ENCODE assay signal across 2 cellular contexts in the genomic region with DNA sequence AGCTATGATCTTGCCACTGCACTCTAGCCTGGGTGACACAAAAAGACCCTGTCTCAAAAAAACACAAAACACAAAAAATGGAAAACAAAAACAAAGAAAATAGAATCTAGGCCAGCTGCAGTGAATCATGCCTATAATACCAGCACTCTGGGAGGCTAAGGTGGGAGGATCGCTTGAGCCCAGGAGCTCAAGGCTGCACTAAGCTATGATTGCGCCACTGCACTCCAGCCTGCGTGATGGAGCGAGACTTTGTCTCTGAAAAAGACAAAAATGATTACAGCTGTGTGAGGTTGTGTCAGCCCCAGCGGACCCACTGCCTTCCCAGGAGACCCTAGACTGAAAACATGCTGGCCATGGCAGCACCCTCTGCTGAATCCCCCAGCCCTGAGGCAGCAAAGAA.
TF ChIP-seq lines count a peak whose summit lies in the region.

No MANE protein-coding gene starts in this region.

TF ChIP-seq in HepG2, 621 proteins besides CTCF, POLR2A, EP300 and RAD21:
- TF ChIP-seq CEBPB (IDR thresholded peaks at IDR 0.05; ENCODE audit: borderline replicate concordance, low read depth, low read length), result peak; percentile 64; the same call in 1 of the 2 replicates
- TF ChIP-seq ZFP90 (CRISPR knock-in tag; IDR thresholded peaks at IDR 0.05; ENCODE audit: borderline replicate concordance), result peak; percentile 69; the same call in 1 of the 2 replicates
- TF ChIP-seq CEBPG (CRISPR knock-in tag; IDR thresholded peaks at IDR 0.05), result 0 out of 2 replicates have a peak, but pooled peaks have one; percentile 22
- TF ChIP-seq, protein P1, sequence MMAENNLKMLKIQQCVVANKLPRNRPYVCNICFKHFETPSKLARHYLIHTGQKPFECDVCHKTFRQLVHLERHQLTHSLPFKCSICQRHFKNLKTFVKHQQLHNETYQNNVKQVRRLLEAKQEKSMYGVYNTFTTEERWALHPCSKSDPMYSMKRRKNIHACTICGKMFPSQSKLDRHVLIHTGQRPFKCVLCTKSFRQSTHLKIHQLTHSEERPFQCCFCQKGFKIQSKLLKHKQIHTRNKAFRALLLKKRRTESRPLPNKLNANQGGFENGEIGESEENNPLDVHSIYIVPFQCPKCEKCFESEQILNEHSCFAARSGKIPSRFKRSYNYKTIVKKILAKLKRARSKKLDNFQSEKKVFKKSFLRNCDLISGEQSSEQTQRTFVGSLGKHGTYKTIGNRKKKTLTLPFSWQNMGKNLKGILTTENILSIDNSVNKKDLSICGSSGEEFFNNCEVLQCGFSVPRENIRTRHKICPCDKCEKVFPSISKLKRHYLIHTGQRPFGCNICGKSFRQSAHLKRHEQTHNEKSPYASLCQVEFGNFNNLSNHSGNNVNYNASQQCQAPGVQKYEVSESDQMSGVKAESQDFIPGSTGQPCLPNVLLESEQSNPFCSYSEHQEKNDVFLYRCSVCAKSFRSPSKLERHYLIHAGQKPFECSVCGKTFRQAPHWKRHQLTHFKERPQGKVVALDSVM (CRISPR knock-in tag; IDR thresholded peaks at IDR 0.05), result peak; percentile 82
- no peak for TF ChIP-seq RCOR2 (CRISPR knock-in tag; IDR thresholded peaks at IDR 0.05)

TF ChIP-seq in H1, 55 proteins besides CTCF, POLR2A, EP300 and RAD21:
- peak; percentile 21; the same call in 1 of the 2 replicates for TF ChIP-seq CEBPB (IDR thresholded peaks at IDR 0.05; ENCODE audit: low read depth, low read length)
- TF ChIP-seq RFX5 (IDR thresholded peaks at IDR 0.05; ENCODE audit: borderline replicate concordance, low read depth, low read length), result no peak
